13 cellular contexts compared by ENCODE assay signal in genomic region chr17:19446577-19446976, GRCh38. TPM values are rescaled to one million over a fixed set of nuclear protein-coding genes. Genes with fewer than 3 reads are reported as not detected.
A peak's percentile ranks its signal among the peaks of the same experiment; 100 is the strongest.
DNase-seq lines count a peak whose midpoint lies in the region; ATAC-seq and TF ChIP-seq lines count a peak whose summit lies in the region.
"Not testable (repeated sequence)": the region's sequence is repeated elsewhere in the genome, so short reads cannot be mapped to it uniquely, and the experiment has no call there.
"Had no signal": no experiment of that assay in that cellular context is flagged by ENCODE, and none has a peak within 500 bp of the region (broad histone marks: within the 10 kb centered on the region; RNA-seq: fewer than 3 reads in every experiment).

No MANE protein-coding gene starts in this region.

- WGBS in mesendoderm (ENCODE audit: extremely low coverage, insufficient coverage, low lambda C conversion rate): no CpG with 5 or more reads among the region's 26 CpGs

- H3K27me3 Mint-ChIP-seq in HFFc6 (ENCODE audit: insufficient read depth); glutamatergic neuron (ENCODE audit: unreplicated experiment): not testable (repeated sequence)
- peaks cover 10% of the 10 kb centered on the region for H3K27me3 Mint-ChIP-seq in WTC11 (ENCODE audit: low read depth)

- H4K8ac ChIP-seq in mesendoderm (ENCODE audit: low read depth, low read length): not testable (repeated sequence)

- H3K4me1 Mint-ChIP-seq in HFFc6 (ENCODE audit: low read depth) (peaks cover 31% of the 10 kb centered on the region), WTC11 (peaks cover 25% of the 10 kb centered on the region), glutamatergic neuron (ENCODE audit: low read depth, unreplicated experiment) (peaks cover 11% of the 10 kb centered on the region)

- H3K4me3 ChIP-seq in mesendoderm (ENCODE audit: low read length); parathyroid adenoma (ENCODE audit: low read depth, low read length); subcutaneous abdominal adipose tissue (ENCODE audit: low read depth in 1 of 5, low read length in 5 of 5); uterus: not testable (repeated sequence)

- not testable (repeated sequence) for H2AK5ac ChIP-seq in mesendoderm (ENCODE audit: low read length)

- H3K27ac ChIP-seq in caudate nucleus (ENCODE audit: low read depth, low read length) (peak overlapping the region; percentile 76), parathyroid adenoma (peak overlapping the region; percentile 6), subcutaneous abdominal adipose tissue (ENCODE audit: low read depth, low read length) (peak overlapping the region; percentile 84), uterus (peak overlapping the region; percentile 86 to 94)
- H3K27ac ChIP-seq in mesendoderm (ENCODE audit: low read depth, low read length): not testable (repeated sequence)

- H3K4me1 ChIP-seq in mesendoderm (ENCODE audit: control insufficient read depth, low read depth, low read length); parathyroid adenoma: not testable (repeated sequence)
- peaks cover 5 to 28% (median 24%) of the 10 kb centered on the region in 5 donors for H3K4me1 ChIP-seq in subcutaneous abdominal adipose tissue (ENCODE audit: control insufficient read depth in 5 of 5, insufficient read depth in 5 of 5, low read length in 5 of 5)
- peaks cover 7 to 15% of the 10 kb centered on the region in 2 donors for H3K4me1 ChIP-seq in uterus

- CTCF ChIA-PET in WTC11 (lab: Charles Lee): interaction anchor here (0.6 to 6.2 kb wide), 34 partner anchors 9 to 320 kb away, joined by 3 to 91 read pairs (median 5); partner anchors contain the start of genes ALDH3A2, B9D1, MAPK7 and MFAP4

- H3K36me3 Mint-ChIP-seq in HFFc6 (ENCODE audit: low read depth) (peaks cover 28% of the 10 kb centered on the region), WTC11 (peaks cover 41% of the 10 kb centered on the region), glutamatergic neuron (ENCODE audit: unreplicated experiment) (peaks cover 34% of the 10 kb centered on the region)

- not testable (repeated sequence) for DNase-seq in HFFc6; WTC11 (ENCODE audit: low spot score); caudate nucleus (lab: John Stamatoyannopoulos, UW); glutamatergic neuron; mesendoderm; uterus

- H3K36me3 ChIP-seq in mesendoderm (ENCODE audit: control insufficient read depth, insufficient read depth, low read length); parathyroid adenoma (ENCODE audit: control insufficient read depth, insufficient read depth, low read length); subcutaneous abdominal adipose tissue (ENCODE audit: control insufficient read depth in 5 of 5, insufficient read depth in 5 of 5, low read length in 5 of 5); uterus: not testable (repeated sequence)

- H3K79me2 ChIP-seq in mesendoderm (ENCODE audit: control insufficient read depth, insufficient read depth, low read length); parathyroid adenoma: not testable (repeated sequence)

- not testable (repeated sequence) for H3K9ac ChIP-seq in mesendoderm (ENCODE audit: low read length); parathyroid adenoma; subcutaneous abdominal adipose tissue (ENCODE audit: low read length in 5 of 5)

- TF ChIP-seq CTCF in HFFc6 (IDR thresholded peaks at IDR 0.05); WTC11 (IDR thresholded peaks at IDR 0.05); glutamatergic neuron (IDR thresholded peaks at IDR 0.05; ENCODE audit: partially characterized antibody, unreplicated experiment); parathyroid adenoma (IDR thresholded peaks at IDR 0.05); uterus (IDR thresholded peaks at IDR 0.05): not testable (repeated sequence)

- H3K27ac Mint-ChIP-seq in HFFc6 (peak overlapping the region; percentile 64), WTC11 (peak overlapping the region; percentile 63; the same call in 1 of the 2 replicates), glutamatergic neuron (ENCODE audit: unreplicated experiment) (peak overlapping the region; percentile 83)

- intact Hi-C loops in uterus (cut with DNase I; ENCODE audit: low total_unique reads): loop anchor here (10.0 kb wide), 1 partner anchor 72 kb away; the partner anchor contains the start of gene MAPK7

- H3K79me1 ChIP-seq in mesendoderm (ENCODE audit: low read length): not testable (repeated sequence)

- H3K4me2 ChIP-seq in mesendoderm (ENCODE audit: low read length): not testable (repeated sequence)
- H3K4me2 ChIP-seq in parathyroid adenoma (ENCODE audit: low read length): peak overlapping the region; percentile 52

- POLR2A ChIA-PET in WTC11 (lab: Charles Lee): interaction anchor here (0.6 kb wide), 2 partner anchors 12 to 69 kb away, joined by 3 read pairs; partner anchors contain the start of gene MAPK7

- not testable (repeated sequence) for H3K23ac ChIP-seq in mesendoderm (ENCODE audit: low read length)

- H2BK5ac ChIP-seq in mesendoderm (ENCODE audit: low read length): not testable (repeated sequence)

- peak overlapping the region; percentile 47 for H2BK120ac ChIP-seq in mesendoderm (ENCODE audit: low read depth, low read length)

- not testable (repeated sequence) for H3K56ac ChIP-seq in mesendoderm (ENCODE audit: low read length)

- H3K18ac ChIP-seq in mesendoderm (ENCODE audit: low read length): not testable (repeated sequence)

- H3K9me3 ChIP-seq in parathyroid adenoma (ENCODE audit: control insufficient read depth, low read length); subcutaneous abdominal adipose tissue (ENCODE audit: control insufficient read depth in 5 of 5, low read length in 5 of 5); uterus: not testable (repeated sequence)

- not testable (repeated sequence) for ATAC-seq in WTC11

- H3K4ac ChIP-seq in mesendoderm (ENCODE audit: low read depth, low read length): peak overlapping the region; percentile 91

- H3K9me3 Mint-ChIP-seq in HFFc6: peaks cover 29% of the 10 kb centered on the region
- peaks cover 48% of the 10 kb centered on the region for H3K9me3 Mint-ChIP-seq in WTC11
- H3K9me3 Mint-ChIP-seq in glutamatergic neuron (ENCODE audit: unreplicated experiment): peaks cover 21% of the 10 kb centered on the region

- H2BK15ac ChIP-seq in mesendoderm (replicated peaks; ENCODE audit: low read depth): not testable (repeated sequence)

- H3K4me3 Mint-ChIP-seq in HFFc6; WTC11; glutamatergic neuron (ENCODE audit: unreplicated experiment): not testable (repeated sequence)

- not testable (repeated sequence) for H3K27me3 ChIP-seq in mesendoderm (ENCODE audit: insufficient read depth, low read length, poor library complexity); parathyroid adenoma (ENCODE audit: control insufficient read depth, insufficient read depth, low read length); subcutaneous abdominal adipose tissue (ENCODE audit: control insufficient read depth in 5 of 5, insufficient read depth in 4 of 5, low read length in 5 of 5); uterus

- peak overlapping the region; percentile 80 for H2AFZ ChIP-seq in parathyroid adenoma

- not testable (repeated sequence) for H4K5ac ChIP-seq in mesendoderm (ENCODE audit: low read length)

- TF ChIP-seq POLR2A in uterus (IDR thresholded peaks at IDR 0.05): not testable (repeated sequence)

RNA-seq across cellular contexts. Expression of gene RNF112, which starts 35.5 kb away (rescaled TPM):
- 1 to 10 TPM in 1 of 6 experiments, under 1 TPM in 5; 0.40 to 1.2 (median 0.73) TPM for total RNA-seq in HFFc6 (2021; fragmentation: NEBNext Ultra II Directional; extraction: Animal tissue kit (Norgen Biotek cat#: 25700))
- total RNA-seq in WTC11 (2021) (4.5 to 5.1 TPM (median 4.9 TPM) in 3 replicates), glutamatergic neuron (ENCODE audit: unreplicated experiment) (8.6 TPM), uterus (10 to 100 TPM in 1 of 4 donors, 1 to 10 TPM in 2, under 1 TPM in 1; 0.88 to 14.7 (median 3.7) TPM)
- polyA plus RNA-seq in mesendoderm (2013, experiment 1 of 2): 1.5 TPM
- 1.2 TPM for polyA plus RNA-seq in mesendoderm (2013, experiment 2 of 2)
- total RNA-seq: HT1080 had no signal
- polyA plus RNA-seq: K562 had no signal

RNA-seq across cellular contexts. Expression of gene MFAP4, which starts 59.6 kb away (rescaled TPM):
- total RNA-seq in HFFc6 (2021; fragmentation: NEBNext Ultra II Directional; extraction: Animal tissue kit (Norgen Biotek cat#: 25700)): 10 to 100 TPM; 17.7 to 46.5 (median 22.0) TPM
- total RNA-seq in WTC11 (2021): 3.9 to 4.1 TPM (median 4.0 TPM) in 3 replicates
- total RNA-seq in glutamatergic neuron (ENCODE audit: unreplicated experiment): 37.7 TPM
- 93.5 TPM for polyA plus RNA-seq in mesendoderm (2013, experiment 1 of 2)
- polyA plus RNA-seq in mesendoderm (2013, experiment 2 of 2): 84.3 TPM
- 100 to 1,000 TPM in 2 of 4 donors, 10 to 100 TPM in 2; 81.2 to 149 (median 117) TPM for total RNA-seq in uterus
- total RNA-seq: activated CD4-positive, alpha-beta T cell treated with anti-CD3 and anti-CD28 coated beads, Interleukin-2, amount 10 ng/mL, durations not matched to agents 7 days and 5 days; glomerular endothelial cell; HT1080; M059J had no signal
